ENCODE assay signal across 19 cellular contexts in genomic region chr4:159484861-159485260, GRCh38.
"Had no signal": no experiment of that assay in that cellular context is flagged by ENCODE, and none has a peak within 500 bp of the region (broad histone marks: within the 10 kb centered on the region; RNA-seq: fewer than 3 reads in every experiment).

No MANE protein-coding gene starts in this region.

- H3K9me3 ChIP-seq: gastrocnemius medialis, pancreas, right lobe of liver, vagina had no signal

- ATAC-seq: activated CD4-positive, CD25-positive, alpha-beta regulatory T cell treated with anti-CD3 and anti-CD28 coated beads, Interleukin-2, amount 50 U/mL, for 24 hours; gastrocnemius medialis; pancreas; right lobe of liver; stimulated activated memory B cell treated with anti-CD40 and anti-IgM and Interleukin-4, amounts not matched to agents 10 μg/mL and 1 μg/mL and 100 μg/mL, for 72 hours had no signal

- H3K27me3 ChIP-seq: gastrocnemius medialis, pancreas, right lobe of liver, vagina had no signal

- H3K4me2 ChIP-seq: smooth muscle cell had no signal

- H3K27ac ChIP-seq: gastrocnemius medialis, pancreas, right lobe of liver, vagina, VCaP had no signal

- H3K4me1 ChIP-seq: gastrocnemius medialis, pancreas, vagina had no signal

- H3K4me3 ChIP-seq: gastrocnemius medialis, pancreas, right lobe of liver, smooth muscle cell, vagina had no signal

- DNase-seq: activated CD4-positive, alpha-beta memory T cell treated with anti-CD3 and anti-CD28 coated beads, Interleukin-2, amount 10 ng/mL, durations not matched to agents 7 days and 5 days; activated CD4-positive, alpha-beta T cell treated with anti-CD3 and anti-CD28 coated beads, Interleukin-2, amount 10 ng/mL, durations not matched to agents 24 days and 14 days; activated effector memory CD4-positive, alpha-beta T cell treated with anti-CD3 and anti-CD28 coated beads, Interleukin-2, amount 50 U/mL, for 16 hours; activated naive CD4-positive, alpha-beta T cell treated with anti-CD3 and anti-CD28 coated beads, Interleukin-2, amount 10 ng/mL, durations not matched to agents 7 days and 5 days; activated T-cell treated with anti-CD3 and anti-CD28 coated beads for 4 hours; anterior cingulate cortex; central memory CD4-positive, alpha-beta T cell; effector memory CD4-positive, alpha-beta T cell; gastrocnemius medialis; head of caudate nucleus; nephron progenitor cell; pancreas; right lobe of liver; stimulated activated CD4-positive, alpha-beta T cell treated with anti-CD3 and anti-CD28 coated beads, Interleukin-15, amount 100 ng/mL, for 24 hours had no signal

- H3K36me3 ChIP-seq: gastrocnemius medialis, pancreas, right lobe of liver, vagina had no signal
